In genomic region chr3:53038679-53039375, GRCh38 we compare ENCODE assay signal across 18 cellular contexts. TPM values are rescaled to one million over a fixed set of nuclear protein-coding genes. Genes with fewer than 3 reads are reported as not detected.
DNase-seq lines count a peak whose midpoint lies in the region; ATAC-seq, FAIRE-seq and TF ChIP-seq lines count a peak whose summit lies in the region.
"Had no signal": no experiment of that assay in that cellular context is flagged by ENCODE, and none has a peak within 500 bp of the region (broad histone marks: within the 10 kb centered on the region; RNA-seq: fewer than 3 reads in every experiment).

No MANE protein-coding gene starts in this region.

- intact Hi-C loops in Caco-2 (cut with micrococcal nuclease; ENCODE audit: unreplicated experiment), result no loop called here
- intact Hi-C loops in HepG2 (cut with micrococcal nuclease; ENCODE audit: unreplicated experiment), result no loop called here
- intact Hi-C loops in natural killer cell (cut with micrococcal nuclease), result no loop called here

- DNase-seq in CD4-positive, CD25-positive, alpha-beta regulatory T cell, result no peak
- DNase-seq in Caco-2 (no peak), HepG2 (ENCODE audit: low spot score) (no peak), 8988T (no peak), natural killer cell (no peak)
- DNase-seq in activated CD4-positive, alpha-beta memory T cell treated with anti-CD3 and anti-CD28 coated beads, Interleukin-2, amount 10 ng/mL, durations not matched to agents 7 days and 5 days, result no peak
- no peak for DNase-seq in activated CD8-positive, alpha-beta memory T cell treated with anti-CD3 and anti-CD28 coated beads for 24 hours
- DNase-seq: COR-L47; DMS53; NCI-H1092; NCI-H2107; NCI-H226; NCI-H526; NK-92 treated with Interleukin-12 subunit alpha and Interleukin-12 subunit beta, amount 100 ng/mL, for 24 hours had no signal

- peak; percentile 48 for FAIRE-seq in HepG2 (lab: Jason Lieb, UNC)
- FAIRE-seq: GM19239 had no signal

- H3K4me3 ChIP-seq in CD4-positive, CD25-positive, alpha-beta regulatory T cell (ENCODE audit: low read depth, low read length), result no peak overlapping the region
- H3K4me3 ChIP-seq in Caco-2 (ENCODE audit: low read depth, low read length), result no peak overlapping the region
- no peak overlapping the region for H3K4me3 ChIP-seq in HepG2 (replicated peaks in 1 of 3; ENCODE audit: insufficient read depth in 1 of 3, low read depth in 2 of 3, low read length in 3 of 3)
- H3K4me3 ChIP-seq: BLaER1, HAP-1 had no signal

- H2AFZ ChIP-seq in HepG2 (ENCODE audit: low read length), result no peak overlapping the region

- 65% methylated on average over 5 of the region's 5 CpGs for WGBS in HepG2 (ENCODE audit: low lambda C conversion rate)

- H3K27ac ChIP-seq in CD4-positive, CD25-positive, alpha-beta regulatory T cell (ENCODE audit: insufficient read depth, low read length, poor library complexity, severe bottlenecking), result no peak overlapping the region
- H3K27ac ChIP-seq in HepG2 (ENCODE audit: extremely low read length, insufficient read depth, low read length), result no peak overlapping the region
- H3K27ac ChIP-seq: BLaER1 had no signal

- in situ Hi-C loops in HepG2 (cut with HindIII; ENCODE audit: extremely low pct_ligation_motif_present, low pct_unique_long_range_greater_than_20kb), result no loop called here

- POLR2A ChIA-PET in Caco-2 (lab: Charles Lee) (no interaction called here), HepG2 (lab: Yijun Ruan, JAX) (no interaction called here)
- POLR2A ChIA-PET in activated CD4-positive, alpha-beta memory T cell treated with anti-CD3 and anti-CD28 coated beads, Interleukin-2, amount 10 ng/mL, durations not matched to agents 7 days and 5 days (lab: Charles Lee), result no interaction called here

- TF ChIP-seq EP300 in HepG2 (IDR thresholded peaks at IDR 0.05; ENCODE audit: low read depth in 2 of 2, low read length in 2 of 2) (no peak), HepG2 (CRISPR knock-in tag; IDR thresholded peaks at IDR 0.05; ENCODE audit: borderline replicate concordance) (no peak)

- H3K27me3 Mint-ChIP-seq in CD4-positive, CD25-positive, alpha-beta regulatory T cell, result no peaks in the 10 kb centered on the region
- H3K27me3 Mint-ChIP-seq in Caco-2 (ENCODE audit: insufficient read depth, unreplicated experiment), result no peaks in the 10 kb centered on the region
- H3K27me3 Mint-ChIP-seq in activated CD4-positive, alpha-beta memory T cell treated with anti-CD3 and anti-CD28 coated beads, Interleukin-2, amount 10 ng/mL, durations not matched to agents 7 days and 5 days, result no peaks in the 10 kb centered on the region
- H3K27me3 Mint-ChIP-seq in natural killer cell (ENCODE audit: low read depth in 2 of 2), result no peaks in the 10 kb centered on the region

- peaks cover 9% of the 10 kb centered on the region for H3K36me3 Mint-ChIP-seq in CD4-positive, CD25-positive, alpha-beta regulatory T cell
- H3K36me3 Mint-ChIP-seq in Caco-2 (ENCODE audit: insufficient read depth, unreplicated experiment) (no peaks in the 10 kb centered on the region), natural killer cell (no peaks in the 10 kb centered on the region)
- peaks cover 9% of the 10 kb centered on the region for H3K36me3 Mint-ChIP-seq in activated CD4-positive, alpha-beta memory T cell treated with anti-CD3 and anti-CD28 coated beads, Interleukin-2, amount 10 ng/mL, durations not matched to agents 7 days and 5 days (ENCODE audit: low read depth)

- no peak overlapping the region for H3K9ac ChIP-seq in HepG2 (ENCODE audit: insufficient read depth, low read depth, low read length)
- H3K9ac ChIP-seq: BLaER1 had no signal

- no peaks in the 10 kb centered on the region for H3K36me3 ChIP-seq in CD4-positive, CD25-positive, alpha-beta regulatory T cell (ENCODE audit: control insufficient read depth, insufficient read depth, low read length)
- H3K36me3 ChIP-seq in Caco-2 (ENCODE audit: control insufficient read depth, insufficient read depth, low read length), result no peaks in the 10 kb centered on the region
- no peaks in the 10 kb centered on the region for H3K36me3 ChIP-seq in HepG2 (replicated peaks in 1 of 2; ENCODE audit: control insufficient read depth in 1 of 2, insufficient read depth in 2 of 2, low read length in 2 of 2)
- H3K36me3 ChIP-seq: BLaER1, HAP-1 had no signal

- no peaks in the 10 kb centered on the region for H3K9me3 Mint-ChIP-seq in CD4-positive, CD25-positive, alpha-beta regulatory T cell
- H3K9me3 Mint-ChIP-seq in Caco-2 (ENCODE audit: unreplicated experiment) (no peaks in the 10 kb centered on the region), natural killer cell (no peaks in the 10 kb centered on the region)
- H3K9me3 Mint-ChIP-seq in activated CD4-positive, alpha-beta memory T cell treated with anti-CD3 and anti-CD28 coated beads, Interleukin-2, amount 10 ng/mL, durations not matched to agents 7 days and 5 days, result no peaks in the 10 kb centered on the region

- H3K4me1 Mint-ChIP-seq in CD4-positive, CD25-positive, alpha-beta regulatory T cell, result peaks cover 43 to 69% (median 50%) of the 10 kb centered on the region in 4 donors
- H3K4me1 Mint-ChIP-seq in Caco-2 (ENCODE audit: low read depth, unreplicated experiment) (peaks cover 46% of the 10 kb centered on the region), natural killer cell (peaks cover 34 to 38% of the 10 kb centered on the region in 2 donors)
- H3K4me1 Mint-ChIP-seq in activated CD4-positive, alpha-beta memory T cell treated with anti-CD3 and anti-CD28 coated beads, Interleukin-2, amount 10 ng/mL, durations not matched to agents 7 days and 5 days, result peaks cover 68% of the 10 kb centered on the region

- peaks cover 18% of the 10 kb centered on the region for H4K20me1 ChIP-seq in HepG2 (ENCODE audit: insufficient read depth, low read length)

- no peaks in the 10 kb centered on the region for H3K9me3 ChIP-seq in CD4-positive, CD25-positive, alpha-beta regulatory T cell (ENCODE audit: control insufficient read depth in 2 of 2, low read length in 2 of 2)
- H3K9me3 ChIP-seq in Caco-2, result no peaks in the 10 kb centered on the region
- no peaks in the 10 kb centered on the region for H3K9me3 ChIP-seq in HepG2 (ENCODE audit: low read length)
- H3K9me3 ChIP-seq: BLaER1, HAP-1 had no signal

- BruUV-seq in Caco-2 (replicated peaks; lab: Mats Ljungman, UMichigan) (no TSS peak), HepG2 (replicated peaks; lab: Mats Ljungman, UMichigan) (no TSS peak)

- H3K27ac Mint-ChIP-seq in CD4-positive, CD25-positive, alpha-beta regulatory T cell, result peak overlapping the region; percentile 7 to 21 (median 15)
- H3K27ac Mint-ChIP-seq in Caco-2 (ENCODE audit: unreplicated experiment), result peak overlapping the region; percentile 73
- H3K27ac Mint-ChIP-seq in activated CD4-positive, alpha-beta memory T cell treated with anti-CD3 and anti-CD28 coated beads, Interleukin-2, amount 10 ng/mL, durations not matched to agents 7 days and 5 days, result peak overlapping the region; percentile 16
- no peak overlapping the region for H3K27ac Mint-ChIP-seq in natural killer cell

- H3K4me1 ChIP-seq in CD4-positive, CD25-positive, alpha-beta regulatory T cell (ENCODE audit: control insufficient read depth, insufficient read depth, low read length, poor library complexity, severe bottlenecking), result peaks cover 33% of the 10 kb centered on the region
- peaks cover 88% of the 10 kb centered on the region for H3K4me1 ChIP-seq in Caco-2
- peaks cover 82% of the 10 kb centered on the region for H3K4me1 ChIP-seq in HepG2 (ENCODE audit: insufficient read depth, low read length)

- no peak for TF ChIP-seq POLR2A in HepG2 (IDR thresholded peaks at IDR 0.05; ENCODE audit: insufficient read depth in 1 of 2, low read depth in 2 of 2, low read length in 2 of 2)

- H3K4me3 Mint-ChIP-seq in CD4-positive, CD25-positive, alpha-beta regulatory T cell, result peak overlapping the region in 1 of 4 donors; percentile 3
- H3K4me3 Mint-ChIP-seq in Caco-2 (ENCODE audit: unreplicated experiment), result no peak overlapping the region
- H3K4me3 Mint-ChIP-seq in activated CD4-positive, alpha-beta memory T cell treated with anti-CD3 and anti-CD28 coated beads, Interleukin-2, amount 10 ng/mL, durations not matched to agents 7 days and 5 days, result no peak overlapping the region
- no peak overlapping the region for H3K4me3 Mint-ChIP-seq in natural killer cell

- CTCF ChIA-PET in Caco-2 (lab: Charles Lee), result no interaction called here
- CTCF ChIA-PET in activated CD4-positive, alpha-beta memory T cell treated with anti-CD3 and anti-CD28 coated beads, Interleukin-2, amount 10 ng/mL, durations not matched to agents 7 days and 5 days (lab: Charles Lee), result interaction anchor here (0.6 kb wide), 1 partner anchor 15 kb away, joined by 3 read pairs; no protein-coding TSS in a partner anchor
- CTCF ChIA-PET in HepG2 (lab: Yijun Ruan, JAX; ENCODE audit: low intra/inter-chr PET ratio, low total read pairs), result no interaction called here

- H3K4me2 ChIP-seq in HepG2 (ENCODE audit: low read depth, low read length), result no peak overlapping the region
- H3K4me2 ChIP-seq: BLaER1 had no signal

- no peak for ATAC-seq in CD4-positive, CD25-positive, alpha-beta regulatory T cell (ENCODE audit: low read depth in 2 of 2)
- no peak for ATAC-seq in HepG2
- ATAC-seq in natural killer cell, result no peak
- ATAC-seq: SK-N-SH treated with all-trans-retinoic acid at 6 μM for 48 hours had no signal

- TF ChIP-seq RAD21 in HepG2 (CRISPR knock-in tag; IDR thresholded peaks at IDR 0.05), result no peak

- H3K27me3 ChIP-seq in CD4-positive, CD25-positive, alpha-beta regulatory T cell (ENCODE audit: control insufficient read depth, insufficient read depth, low read length), result no peaks in the 10 kb centered on the region
- H3K27me3 ChIP-seq in Caco-2 (replicated peaks; ENCODE audit: control insufficient read depth, insufficient read depth, low read length) (no peaks in the 10 kb centered on the region), HepG2 (ENCODE audit: control insufficient read depth in 1 of 2, insufficient read depth in 2 of 2, low read length in 2 of 2) (no peaks in the 10 kb centered on the region)

- H3K79me2 ChIP-seq in HepG2 (ENCODE audit: insufficient read depth, low read length), result peaks cover 44% of the 10 kb centered on the region

- TF ChIP-seq CTCF in Caco-2 (IDR thresholded peaks at IDR 0.05; ENCODE audit: insufficient read depth in 1 of 2, low read depth in 1 of 2, low read length in 1 of 2, severe bottlenecking in 1 of 2, unreplicated experiment in 1 of 2) (no peak), HepG2 (CRISPR knock-in tag; IDR thresholded peaks at IDR 0.05) (no peak), natural killer cell (IDR thresholded peaks at IDR 0.05) (no peak)

RNA-seq across cellular contexts. Expression of gene SFMBT1, which starts 7.0 kb away (rescaled TPM):
- total RNA-seq in CD4-positive, CD25-positive, alpha-beta regulatory T cell, result 31.4 TPM
- 10 to 100 TPM; 13.1 to 19.8 (median 15.6) TPM for polyA plus RNA-seq in CD4-positive, CD25-positive, alpha-beta regulatory T cell
- total RNA-seq in Caco-2 (2022) (45.3 and 47.4 TPM in 2 replicates), HepG2 (2016; rRNA removed; fragmentation: Illumina TruSeq; extraction: Trizol) (12.8 and 15.6 TPM in 2 replicates), natural killer cell (10 to 100 TPM; 20.2 to 22.3 (median 22.2) TPM)
- total RNA-seq in activated CD4-positive, alpha-beta memory T cell treated with anti-CD3 and anti-CD28 coated beads, Interleukin-2, amount 10 ng/mL, durations not matched to agents 7 days and 5 days, result 10 to 100 TPM; 28.7 to 30.0 TPM
- total RNA-seq in HepG2 (2016; cell fraction: cytosol; rRNA removed; fragmentation: Illumina TruSeq; extraction: Trizol; ENCODE audit: low read depth), result 8.9 and 9.3 TPM in 2 replicates
- 14.5 and 15.1 TPM in 2 replicates for total RNA-seq in HepG2 (2016; cell fraction: insoluble cytoplasmic fraction; rRNA removed; fragmentation: Illumina TruSeq; extraction: Trizol)
- total RNA-seq in HepG2 (2016; cell fraction: membrane; rRNA removed; fragmentation: Illumina TruSeq; extraction: Trizol), result 10.0 and 10.3 TPM in 2 replicates
- 9.9 and 12.6 TPM in 2 replicates for total RNA-seq in HepG2 (2016; cell fraction: nucleus; rRNA removed; fragmentation: Illumina TruSeq; extraction: Trizol)
- polyA plus RNA-seq in HepG2 (2011; rRNA removed), result 3.8 and 4.0 TPM in 2 replicates
- polyA plus RNA-seq in HepG2 (2011; cell fraction: cytosol; rRNA removed), result 2.9 and 3.8 TPM in 2 replicates
- polyA plus RNA-seq in HepG2 (2011; cell fraction: nucleus; rRNA removed), result 3.1 and 5.0 TPM in 2 replicates
- 3.3 TPM in 2 replicates for polyA plus RNA-seq in HepG2 (2012)
- 1.5 TPM in 2 replicates for polyA plus RNA-seq in HepG2 (2016; cell fraction: cytosol; fragmentation: Illumina TruSeq; extraction: Trizol; ENCODE audit: low read depth)
- 9.8 and 11.0 TPM in 2 replicates for polyA plus RNA-seq in HepG2 (2016; cell fraction: insoluble cytoplasmic fraction; fragmentation: Illumina TruSeq; extraction: Trizol; ENCODE audit: low read depth)
- polyA plus RNA-seq in HepG2 (2016; cell fraction: membrane; fragmentation: Illumina TruSeq; extraction: Trizol; ENCODE audit: low read depth), result 4.1 and 4.6 TPM in 2 replicates
- 9.0 and 10.5 TPM in 2 replicates for polyA plus RNA-seq in HepG2 (2016; cell fraction: nucleus; fragmentation: Illumina TruSeq; extraction: Trizol; ENCODE audit: insufficient read depth, low read depth)
- 13.9 and 50.6 TPM in 2 replicates for polyA minus RNA-seq in HepG2 (2011; rRNA and poly(A)+ RNA removed; ENCODE audit: low replicate concordance)
- 5.8 and 10.0 TPM in 2 replicates for polyA minus RNA-seq in HepG2 (2011; cell fraction: cytosol; rRNA and poly(A)+ RNA removed)
- 13.1 and 13.9 TPM in 2 replicates for polyA minus RNA-seq in HepG2 (2011; cell fraction: nucleus; rRNA and poly(A)+ RNA removed)

Comparison
In these comparisons a context has a peak if more than half of its experiments do, and no peak if none do; other contexts are left out.
1. H3K27ac Mint-ChIP-seq: peak in CD4-positive, CD25-positive, alpha-beta regulatory T cell (3 of 3), Caco-2 (single experiment) and activated CD4-positive, alpha-beta memory T cell treated with anti-CD3 and anti-CD28 coated beads, Interleukin-2, amount 10 ng/mL, durations not matched to agents 7 days and 5 days (single experiment); none in natural killer cell (0 of 2).